8 cellular contexts compared by ENCODE assay signal in genomic region chr15:58931985-58932384, GRCh38. TPM values are rescaled to one million over a fixed set of nuclear protein-coding genes. Genes with fewer than 3 reads are reported as not detected.
DNase-seq lines count a peak whose midpoint lies in the region; ATAC-seq and TF ChIP-seq lines count a peak whose summit lies in the region.

No MANE protein-coding gene starts in this region.

- H3K27me3 ChIP-seq in HAP-1 (ENCODE audit: low read depth) (no peaks in the 10 kb centered on the region), ovary (no peaks in the 10 kb centered on the region)

- H3K4me1 Mint-ChIP-seq in T-helper 17 cell, result peaks cover 20% of the 10 kb centered on the region

- intact Hi-C loops in ovary (cut with DNase I), result no loop called here

- no peak for ATAC-seq in T-helper 17 cell

- no peaks in the 10 kb centered on the region for H3K27me3 Mint-ChIP-seq in T-helper 17 cell

- peaks cover 17% of the 10 kb centered on the region for H3K36me3 ChIP-seq in HAP-1 (replicated peaks)
- no peaks in the 10 kb centered on the region for H3K36me3 ChIP-seq in ovary

- DNase-seq in AG10803 (ENCODE audit: low read depth) (peak; percentile 70), HAP-1 (ENCODE audit: low spot score in 2 of 2) (peak in 1 of 2 experiments; percentile 27), T-helper 17 cell (no peak), fibroblast of peridontal ligament (ENCODE audit: extremely low read depth) (peak; percentile 84), ovary (no peak), NCI-H2029 (lab: John Stamatoyannopoulos, UW) (no peak), NCI-H1092 (lab: John Stamatoyannopoulos, UW) (no peak)
- no peak for DNase-seq in activated CD4-positive, alpha-beta T cell treated with anti-CD3 and anti-CD28 coated beads for 48 hours

- no peak for TF ChIP-seq POLR2A in ovary (IDR thresholded peaks at IDR 0.05)

- TF ChIP-seq CTCF in AG10803 (conservative IDR thresholded peaks at IDR 0.05; ENCODE audit: low read length) (no peak), ovary (IDR thresholded peaks at IDR 0.05) (no peak)

- H3K9me3 ChIP-seq in HAP-1 (no peaks in the 10 kb centered on the region), T-helper 17 cell (ENCODE audit: control insufficient read depth, low read length, poor library complexity, severe bottlenecking) (no peaks in the 10 kb centered on the region), ovary (no peaks in the 10 kb centered on the region)

- WGBS in ovary, 3 donors, result 0 to 2% (median 1%) methylated on average over 3 of the region's 3 CpGs

- H3K27ac ChIP-seq in ovary, result peak overlapping the region in 1 of 2 donors; percentile 95

- in situ Hi-C loops in HAP-1 (cut with MboI; ENCODE audit: low sequenced_read_pairs), result no loop called here

- no peak for TF ChIP-seq EP300 in ovary (IDR thresholded peaks at IDR 0.05)

- H3K36me3 Mint-ChIP-seq in T-helper 17 cell (ENCODE audit: low read depth), result peaks cover 2% of the 10 kb centered on the region

- H3K4me1 ChIP-seq in HAP-1 (peaks cover 38% of the 10 kb centered on the region), ovary (ENCODE audit: insufficient read depth) (no peaks in the 10 kb centered on the region)

- peak overlapping the region; percentile 94 for H3K27ac Mint-ChIP-seq in T-helper 17 cell

- H3K4me3 ChIP-seq in AG10803 (ENCODE audit: low read length), result peak overlapping the region; percentile 92
- peak overlapping the region; percentile 88 for H3K4me3 ChIP-seq in HAP-1
- H3K4me3 ChIP-seq in ovary, result peak overlapping the region; percentile 85

- peak overlapping the region; percentile 97 for H3K4me3 Mint-ChIP-seq in T-helper 17 cell

RNA-seq across cellular contexts. Expression of gene SLTM, which starts 1.5 kb away (rescaled TPM):
- total RNA-seq in T-helper 17 cell (100 to 1,000 TPM; 174 to 209 TPM), ovary (10 to 100 TPM; 59.3 to 76.1 (median 68.0) TPM)
- 10 to 100 TPM; 48.6 to 54.0 TPM for polyA plus RNA-seq in ovary

RNA-seq across cellular contexts. Expression of gene RNF111, which starts 55.5 kb away (rescaled TPM):
- total RNA-seq in T-helper 17 cell (10 to 100 TPM; 41.3 to 41.8 TPM), ovary (10 to 100 TPM; 12.8 to 47.5 (median 29.3) TPM)
- polyA plus RNA-seq in ovary, result 10 to 100 TPM; 10.1 to 33.0 TPM

Comparison
In these comparisons a context has a peak if more than half of its experiments do, and no peak if none do; other contexts are left out.
1. DNase-seq: peak in AG10803 (single experiment) and fibroblast of peridontal ligament (single experiment); none in T-helper 17 cell (0 of 3), ovary (0 of 5), NCI-H2029 (single experiment), activated CD4-positive, alpha-beta T cell treated with anti-CD3 and anti-CD28 coated beads for 48 hours (single experiment) and NCI-H1092 (single experiment).
2. Peak in every context shown above with its lines, with median percentiles within 50 percentile points of each other: H3K4me3 ChIP-seq.